Comparison of ENCODE assay signal across 20 cellular contexts in genomic region chr1:167016090-167016750, GRCh38. TPM values are rescaled to one million over a fixed set of nuclear protein-coding genes. Genes with fewer than 3 reads are reported as not detected.
"Had no signal": no experiment of that assay in that cellular context is flagged by ENCODE, and none has a peak within 500 bp of the region (broad histone marks: within the 10 kb centered on the region; RNA-seq: fewer than 3 reads in every experiment).

No MANE protein-coding gene starts in this region.

- H3K27me3 ChIP-seq: body of pancreas, hepatocyte, neutrophil, pancreas, testis had no signal

- H3K27ac ChIP-seq: body of pancreas, epithelial cell of prostate, foreskin keratinocyte, hepatocyte, lower lobe of right lung, neutrophil, pancreas, testis, WERI-Rb-1 had no signal

- H3K4me1 ChIP-seq: body of pancreas, lower lobe of right lung, pancreas, testis had no signal

- H3K4me3 ChIP-seq: body of pancreas, hepatocyte, lower lobe of right lung, pancreas, smooth muscle cell, testis had no signal

- H3K4me2 ChIP-seq: hepatocyte, smooth muscle cell had no signal

- H3K79me2 ChIP-seq: hepatocyte had no signal

- DNase-seq: activated CD4-positive, alpha-beta T cell treated with anti-CD3 and anti-CD28 coated beads, Interleukin-2, amount 50 U/mL, for 48 hours; activated naive CD8-positive, alpha-beta T cell treated with anti-CD3 and anti-CD28 coated beads for 36 hours; body of pancreas; caudate nucleus; foreskin keratinocyte; lower lobe of right lung; pancreas; stimulated activated CD4-positive, alpha-beta T cell treated with anti-CD3 and anti-CD28 coated beads, Interleukin-4, amount 100 ng/mL, for 4 hours; testis; WERI-Rb-1 had no signal

- H3K9me3 ChIP-seq: body of pancreas, lower lobe of right lung, neutrophil, pancreas, testis had no signal

- H3K36me3 ChIP-seq: lower lobe of right lung, neutrophil, pancreas, WERI-Rb-1 had no signal

- H2AFZ ChIP-seq: hepatocyte had no signal

- FAIRE-seq: pancreas had no signal

- ATAC-seq: body of pancreas; foreskin keratinocyte; lower lobe of right lung; natural killer cell treated with Interleukin-12 subunit alpha and Interleukin-12 subunit beta and Interleukin-15 and Interleukin-18, amount 100 ng/mL, for 72 hours; pancreas; sciatic nerve; stimulated activated memory B cell treated with anti-CD40 and anti-IgM and Interleukin-4, amounts not matched to agents 10 μg/mL and 1 μg/mL and 100 μg/mL, for 72 hours had no signal

RNA-seq across cellular contexts. Expression of gene MAEL, which starts 27.1 kb away (rescaled TPM):
- total RNA-seq: body of pancreas; dermis microvascular lymphatic vessel endothelial cell; foreskin keratinocyte; hepatocyte; lower lobe of right lung; mesenteric fat pad; natural killer cell treated with Interleukin-12 subunit alpha and Interleukin-12 subunit beta and Interleukin-15 and Interleukin-18, amount 100 ng/mL, for 72 hours; pulmonary artery endothelial cell had no signal
- polyA plus RNA-seq: foreskin keratinocyte, smooth muscle cell had no signal

RNA-seq across cellular contexts. Expression of gene ILDR2, which starts 40.9 kb away (rescaled TPM):
- total RNA-seq: dermis microvascular lymphatic vessel endothelial cell, foreskin keratinocyte, pulmonary artery endothelial cell had no signal
- polyA plus RNA-seq: foreskin keratinocyte, smooth muscle cell had no signal
